In genomic region chr17:7836596-7837374, GRCh38 we compare ENCODE assay signal across 8 cellular contexts. TPM values are rescaled to one million over a fixed set of nuclear protein-coding genes. Genes with fewer than 3 reads are reported as not detected.
A peak's percentile ranks its signal among the peaks of the same experiment; 100 is the strongest.
DNase-seq lines count a peak whose midpoint lies in the region; ATAC-seq and TF ChIP-seq lines count a peak whose summit lies in the region.

No MANE protein-coding gene starts in this region.

- H2BK12ac ChIP-seq in trophoblast cell (ENCODE audit: low read length) = peak overlapping the region; percentile 73

- no peak for TF ChIP-seq CTCF in ascending aorta (IDR thresholded peaks at IDR 0.05)

- H4K8ac ChIP-seq in trophoblast cell (ENCODE audit: low read depth, low read length) = peak overlapping the region; percentile 68

- H3K9ac ChIP-seq in trophoblast cell (ENCODE audit: low read length) = no peak overlapping the region

- peak overlapping the region; percentile 58 for H2AFZ ChIP-seq in trophoblast cell (ENCODE audit: insufficient read depth, low read length, poor library complexity)

- ATAC-seq in left ventricle myocardium superior (peak; percentile 13), HG02759 (IDR thresholded peaks at IDR 0.05; ENCODE audit: unreplicated experiment) (no peak), HG02588 (IDR thresholded peaks at IDR 0.05; ENCODE audit: unreplicated experiment) (no peak)

- peaks cover 26% of the 10 kb centered on the region for H3K79me1 ChIP-seq in trophoblast cell (ENCODE audit: low read length)

- H3K23ac ChIP-seq in trophoblast cell (ENCODE audit: low read length) = no peak overlapping the region

- H3K9me3 ChIP-seq in ascending aorta (no peaks in the 10 kb centered on the region), trophoblast cell (ENCODE audit: insufficient read depth, low read depth, low read length) (peaks cover 2% of the 10 kb centered on the region)

- peak overlapping the region; percentile 91 to 98 for H3K27ac ChIP-seq in ascending aorta
- peak overlapping the region; percentile 75 for H3K27ac ChIP-seq in trophoblast cell (ENCODE audit: low read depth, low read length)

- DNase-seq in NCI-H1417 treated with DMSO at 0.1 percent for 48 hours (lab: John Stamatoyannopoulos, UW) (peak; percentile 40), SKM-1 (lab: John Stamatoyannopoulos, UW; ENCODE audit: unreplicated experiment) (peak; percentile 55), ascending aorta (ENCODE audit: low spot score in 2 of 2) (peak; percentile 59 to 93), left ventricle myocardium superior (peak; percentile 89), trophoblast cell (peak; percentile 96)

- peaks cover 9% of the 10 kb centered on the region for H3K79me2 ChIP-seq in trophoblast cell (ENCODE audit: control insufficient read depth, insufficient read depth, low read length, poor library complexity)

- H3K27me3 ChIP-seq in ascending aorta (no peaks in the 10 kb centered on the region), trophoblast cell (ENCODE audit: insufficient read depth, low read length) (no peaks in the 10 kb centered on the region)

- H2BK5ac ChIP-seq in trophoblast cell (ENCODE audit: low read depth, low read length, poor library complexity) = peak overlapping the region; percentile 91

- H3K4me3 ChIP-seq in GM08714 (ENCODE audit: low read length) (peak overlapping the region; percentile 74; the same call in 1 of the 2 replicates), ascending aorta (peak overlapping the region; percentile 68 to 80), trophoblast cell (ENCODE audit: low read depth, low read length) (peak overlapping the region; percentile 75)

- peak overlapping the region; percentile 37 for H4K12ac ChIP-seq in trophoblast cell (ENCODE audit: low read depth, low read length)

- H2BK120ac ChIP-seq in trophoblast cell (ENCODE audit: insufficient read depth, low read length, poor library complexity) = peak overlapping the region; percentile 77

- no CpG with 5 or more reads among the region's 19 CpGs for WGBS in trophoblast cell (ENCODE audit: extremely low coverage, insufficient coverage, insufficient read length)

- H3K4ac ChIP-seq in trophoblast cell (ENCODE audit: low read depth, low read length) = peak overlapping the region; percentile 32

- peak overlapping the region; percentile 86 for H3K18ac ChIP-seq in trophoblast cell (ENCODE audit: low read length)

- H3K4me1 ChIP-seq in ascending aorta = peaks cover 8 to 37% of the 10 kb centered on the region in 2 donors
- H3K4me1 ChIP-seq in trophoblast cell (ENCODE audit: control insufficient read depth in 1 of 2, insufficient read depth in 2 of 2, low read length in 2 of 2) = peaks cover 36 to 38% of the 10 kb centered on the region in 2 experiments

- peak overlapping the region; percentile 75 for H4K91ac ChIP-seq in trophoblast cell (ENCODE audit: low read depth, low read length)

- intact Hi-C loops in ascending aorta (cut with DNase I) (loop anchor here (5.0 to 10.0 kb wide), 2 partner anchors 264 to 622 kb away; partner anchors contain the start of genes ACADVL and DLG4), left ventricle myocardium superior (cut with micrococcal nuclease) (no loop called here)

- H3K14ac ChIP-seq in trophoblast cell (ENCODE audit: low read length) = peak overlapping the region; percentile 68

- peak overlapping the region; percentile 96 for H3K4me2 ChIP-seq in trophoblast cell (ENCODE audit: low read length)

- peak overlapping the region; percentile 18 for H2AK5ac ChIP-seq in trophoblast cell (ENCODE audit: low read length)

- no peaks in the 10 kb centered on the region for H3K36me3 ChIP-seq in ascending aorta
- H3K36me3 ChIP-seq in trophoblast cell (ENCODE audit: control insufficient read depth in 1 of 2, insufficient read depth in 2 of 2, low read length in 2 of 2) = peaks cover 3 to 9% of the 10 kb centered on the region in 2 experiments

RNA-seq across cellular contexts. Expression of gene KDM6B, which starts 2.8 kb away (rescaled TPM):
- total RNA-seq in ascending aorta (20.0 TPM), left ventricle myocardium superior (28.1 TPM)
- polyA plus RNA-seq in trophoblast cell (2013) = 34.8 and 36.0 TPM in 2 replicates

RNA-seq across cellular contexts. Expression of gene TMEM88, which starts 18.1 kb away (rescaled TPM):
- total RNA-seq in ascending aorta (223 TPM), left ventricle myocardium superior (32.6 TPM)
- 23.8 and 25.6 TPM in 2 replicates for polyA plus RNA-seq in trophoblast cell (2013)

RNA-seq across cellular contexts. Expression of gene NAA38, which starts 20.6 kb away (rescaled TPM):
- total RNA-seq in ascending aorta = 59.0 TPM
- total RNA-seq in left ventricle myocardium superior = 93.2 TPM
- 73.2 and 77.1 TPM in 2 replicates for polyA plus RNA-seq in trophoblast cell (2013)

RNA-seq across cellular contexts. Expression of gene CYB5D1, which starts 21.0 kb away (rescaled TPM):
- total RNA-seq in ascending aorta = 0.21 TPM
- total RNA-seq in left ventricle myocardium superior = 25.6 TPM
- polyA plus RNA-seq in trophoblast cell (2013) = 5.2 and 5.7 TPM in 2 replicates

RNA-seq across cellular contexts. Expression of gene CHD3, which starts 51.8 kb away (rescaled TPM):
- total RNA-seq in ascending aorta (102 TPM), left ventricle myocardium superior (13.1 TPM)
- polyA plus RNA-seq in trophoblast cell (2013) = 38.1 and 38.8 TPM in 2 replicates

Comparison
In these comparisons a context has a peak if more than half of its experiments do, and no peak if none do; other contexts are left out.
1. DNase-seq: peak in every context shown above with its lines; median percentile 96 in trophoblast cell; 89 in left ventricle myocardium superior; 76 in ascending aorta; 55 in SKM-1; 40 in NCI-H1417 treated with DMSO at 0.1 percent for 48 hours.